In the genomic region with DNA sequence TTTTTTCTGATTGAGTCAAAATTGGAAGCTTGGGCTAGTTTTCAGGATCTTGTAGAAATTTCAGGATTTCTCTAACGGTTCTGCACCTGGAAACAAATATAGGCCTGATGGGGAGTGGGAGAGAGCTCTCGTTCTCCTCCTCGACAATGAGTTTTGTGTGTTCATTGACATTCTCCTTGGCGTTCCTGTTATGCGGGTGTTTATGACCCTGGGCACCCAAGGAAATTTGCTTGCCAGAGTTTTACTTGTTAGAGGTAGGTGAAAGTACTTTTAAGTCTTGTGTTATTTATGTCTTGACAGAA, we compare ENCODE assay signal across 10 cellular contexts. TPM values are rescaled to one million over a fixed set of nuclear protein-coding genes. Genes with fewer than 3 reads are reported as not detected.
DNase-seq lines count a peak whose midpoint lies in the region; ATAC-seq and TF ChIP-seq lines count a peak whose summit lies in the region.
"Had no signal": no experiment of that assay in that cellular context is flagged by ENCODE, and none has a peak within 500 bp of the region (broad histone marks: within the 10 kb centered on the region; RNA-seq: fewer than 3 reads in every experiment).

No MANE protein-coding gene starts in this region.

- TF ChIP-seq CTCF in AG10803 (conservative IDR thresholded peaks at IDR 0.05; ENCODE audit: low read length) (no peak), colonic mucosa (IDR thresholded peaks at IDR 0.05) (no peak), neural crest cell (conservative IDR thresholded peaks at IDR 0.05) (no peak)

- H3K9me3 ChIP-seq in MG63, result no peaks in the 10 kb centered on the region
- H3K9me3 ChIP-seq in colonic mucosa, result no peaks in the 10 kb centered on the region

- H3K36me3 Mint-ChIP-seq in neural crest cell (ENCODE audit: low read depth), result no peaks in the 10 kb centered on the region

- H3K27ac ChIP-seq in colonic mucosa, result no peak overlapping the region

- no peak for ATAC-seq in GM18520 (IDR thresholded peaks at IDR 0.05; ENCODE audit: unreplicated experiment)

- H3K27me3 ChIP-seq in MG63 (no peaks in the 10 kb centered on the region), colonic mucosa (no peaks in the 10 kb centered on the region)

- H3K9ac ChIP-seq in colonic mucosa (ENCODE audit: low read depth in 2 of 2, low read length in 2 of 2), result peak overlapping the region in 1 of 2 donors; percentile 9

- peaks cover 18% of the 10 kb centered on the region for H3K36me3 ChIP-seq in MG63
- no peaks in the 10 kb centered on the region for H3K36me3 ChIP-seq in colonic mucosa

- DNase-seq in AG10803 (ENCODE audit: low read depth) (no peak), MG63 (no peak), colonic mucosa (no peak), neural crest cell (ENCODE audit: low read depth, low spot score) (no peak), DMS153 treated with DMSO at 0.1 percent for 48 hours (lab: John Stamatoyannopoulos, UW; ENCODE audit: unreplicated experiment) (no peak), nucleus accumbens (lab: John Stamatoyannopoulos, UW) (no peak), dedifferentiated amniotic fluid mesenchymal stem cell (ENCODE audit: extremely low spot score) (no peak)
- DNase-seq: activated gamma-delta T cell treated with Interleukin-2 at 50 U/mL for 16 hours, NCI-H524 treated with DMSO at 0.1 percent for 48 hours had no signal

- peaks cover 2% of the 10 kb centered on the region for H3K27me3 Mint-ChIP-seq in neural crest cell (ENCODE audit: low read depth)

- no peaks in the 10 kb centered on the region for H3K9me3 Mint-ChIP-seq in neural crest cell

- peaks cover 4% of the 10 kb centered on the region for H3K4me1 ChIP-seq in colonic mucosa

- H3K27ac Mint-ChIP-seq in neural crest cell (ENCODE audit: unreplicated experiment), result peak overlapping the region; percentile 53

- H3K4me1 Mint-ChIP-seq in neural crest cell, result peaks cover 58% of the 10 kb centered on the region

- peak overlapping the region; percentile 92 for H3K4me3 Mint-ChIP-seq in neural crest cell

- intact Hi-C loops in colonic mucosa (cut with DNase I), result no loop called here

- H3K4me3 ChIP-seq in AG10803 (ENCODE audit: low read length), result peak overlapping the region; percentile 97
- H3K4me3 ChIP-seq in MG63, result peak overlapping the region; percentile 78
- H3K4me3 ChIP-seq in colonic mucosa, result peak overlapping the region; percentile 69

RNA-seq across cellular contexts. Expression of a gene that starts 2.2 kb away (rescaled TPM):
- 25.2 and 39.8 TPM in 2 replicates for total RNA-seq in MG63 (2014; rRNA removed; shearing (Covaris generic); ENCODE audit: low replicate concordance)
- total RNA-seq in colonic mucosa (10 to 100 TPM; 38.8 to 40.4 TPM), neural crest cell (140 and 157 TPM in 2 replicates)
